In the genomic region with DNA sequence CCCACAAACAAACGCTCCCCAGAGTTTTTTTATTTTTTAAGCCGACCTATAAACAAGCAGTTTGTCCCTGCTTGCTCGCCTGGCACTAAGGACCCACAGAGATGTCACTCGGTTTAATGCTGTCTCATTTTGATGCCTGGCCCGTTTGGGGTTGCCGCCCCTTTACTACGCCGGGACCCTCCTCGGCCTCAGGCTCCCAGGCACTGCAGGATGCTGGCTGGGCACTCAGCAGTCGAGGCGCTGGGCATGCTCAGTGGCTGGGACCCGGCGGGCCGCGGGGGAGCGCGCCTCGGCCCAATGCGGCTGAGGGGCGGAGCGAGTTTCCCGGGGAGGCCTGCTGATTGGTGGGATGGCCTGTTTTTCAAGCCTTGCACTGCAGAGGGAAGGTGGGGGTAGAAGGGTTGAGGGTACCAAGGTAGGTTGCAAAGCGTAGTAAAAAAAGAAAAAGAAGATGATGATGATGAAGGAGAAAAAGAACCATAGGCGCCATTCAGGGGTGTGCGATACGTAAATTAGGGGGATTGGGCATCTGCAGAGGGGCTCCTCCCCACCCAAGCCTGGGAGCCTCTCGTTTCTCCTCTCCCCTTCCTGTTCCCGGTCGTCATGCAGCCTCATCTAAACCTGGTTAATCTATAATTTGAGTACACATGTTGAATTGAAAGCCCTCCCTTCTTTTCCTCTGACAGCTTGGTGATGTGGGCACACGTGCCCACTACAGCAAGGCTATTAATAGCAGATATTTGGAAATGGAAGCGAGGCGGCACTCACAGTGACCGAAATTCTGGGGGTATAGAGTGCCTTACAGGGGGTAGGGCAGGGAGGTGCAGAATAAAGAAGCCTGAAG, we compare ENCODE assay signal across 1 cellular context.
TF ChIP-seq lines count a peak whose summit lies in the region.

No MANE protein-coding gene starts in this region.

TF ChIP-seq in HepG2, 621 proteins besides CTCF, POLR2A, EP300 and RAD21 (continued from another document and continues in another):
- TF ChIP-seq, protein P1, sequence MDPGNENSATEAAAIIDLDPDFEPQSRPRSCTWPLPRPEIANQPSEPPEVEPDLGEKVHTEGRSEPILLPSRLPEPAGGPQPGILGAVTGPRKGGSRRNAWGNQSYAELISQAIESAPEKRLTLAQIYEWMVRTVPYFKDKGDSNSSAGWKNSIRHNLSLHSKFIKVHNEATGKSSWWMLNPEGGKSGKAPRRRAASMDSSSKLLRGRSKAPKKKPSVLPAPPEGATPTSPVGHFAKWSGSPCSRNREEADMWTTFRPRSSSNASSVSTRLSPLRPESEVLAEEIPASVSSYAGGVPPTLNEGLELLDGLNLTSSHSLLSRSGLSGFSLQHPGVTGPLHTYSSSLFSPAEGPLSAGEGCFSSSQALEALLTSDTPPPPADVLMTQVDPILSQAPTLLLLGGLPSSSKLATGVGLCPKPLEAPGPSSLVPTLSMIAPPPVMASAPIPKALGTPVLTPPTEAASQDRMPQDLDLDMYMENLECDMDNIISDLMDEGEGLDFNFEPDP (CRISPR knock-in tag; conservative IDR thresholded peaks at IDR 0.05) = no peak
- no peak for TF ChIP-seq KDM5A (IDR thresholded peaks at IDR 0.05; ENCODE audit: borderline replicate concordance, low read length)
- TF ChIP-seq, protein P2, sequence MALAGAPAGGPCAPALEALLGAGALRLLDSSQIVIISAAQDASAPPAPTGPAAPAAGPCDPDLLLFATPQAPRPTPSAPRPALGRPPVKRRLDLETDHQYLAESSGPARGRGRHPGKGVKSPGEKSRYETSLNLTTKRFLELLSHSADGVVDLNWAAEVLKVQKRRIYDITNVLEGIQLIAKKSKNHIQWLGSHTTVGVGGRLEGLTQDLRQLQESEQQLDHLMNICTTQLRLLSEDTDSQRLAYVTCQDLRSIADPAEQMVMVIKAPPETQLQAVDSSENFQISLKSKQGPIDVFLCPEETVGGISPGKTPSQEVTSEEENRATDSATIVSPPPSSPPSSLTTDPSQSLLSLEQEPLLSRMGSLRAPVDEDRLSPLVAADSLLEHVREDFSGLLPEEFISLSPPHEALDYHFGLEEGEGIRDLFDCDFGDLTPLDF (CRISPR knock-in tag; IDR thresholded peaks at IDR 0.05) = no peak
- no peak for TF ChIP-seq ZNF230 (CRISPR knock-in tag; IDR thresholded peaks at IDR 0.05)
- TF ChIP-seq ONECUT2 (CRISPR knock-in tag; IDR thresholded peaks at IDR 0.05) = no peak
- TF ChIP-seq HIVEP1 (CRISPR knock-in tag; IDR thresholded peaks at IDR 0.05) = no peak; the same call in 1 of the 2 replicates
- TF ChIP-seq SP5 (CRISPR knock-in tag; IDR thresholded peaks at IDR 0.05; ENCODE audit: borderline replicate concordance, low read depth) = no peak
- TF ChIP-seq, protein P3, sequence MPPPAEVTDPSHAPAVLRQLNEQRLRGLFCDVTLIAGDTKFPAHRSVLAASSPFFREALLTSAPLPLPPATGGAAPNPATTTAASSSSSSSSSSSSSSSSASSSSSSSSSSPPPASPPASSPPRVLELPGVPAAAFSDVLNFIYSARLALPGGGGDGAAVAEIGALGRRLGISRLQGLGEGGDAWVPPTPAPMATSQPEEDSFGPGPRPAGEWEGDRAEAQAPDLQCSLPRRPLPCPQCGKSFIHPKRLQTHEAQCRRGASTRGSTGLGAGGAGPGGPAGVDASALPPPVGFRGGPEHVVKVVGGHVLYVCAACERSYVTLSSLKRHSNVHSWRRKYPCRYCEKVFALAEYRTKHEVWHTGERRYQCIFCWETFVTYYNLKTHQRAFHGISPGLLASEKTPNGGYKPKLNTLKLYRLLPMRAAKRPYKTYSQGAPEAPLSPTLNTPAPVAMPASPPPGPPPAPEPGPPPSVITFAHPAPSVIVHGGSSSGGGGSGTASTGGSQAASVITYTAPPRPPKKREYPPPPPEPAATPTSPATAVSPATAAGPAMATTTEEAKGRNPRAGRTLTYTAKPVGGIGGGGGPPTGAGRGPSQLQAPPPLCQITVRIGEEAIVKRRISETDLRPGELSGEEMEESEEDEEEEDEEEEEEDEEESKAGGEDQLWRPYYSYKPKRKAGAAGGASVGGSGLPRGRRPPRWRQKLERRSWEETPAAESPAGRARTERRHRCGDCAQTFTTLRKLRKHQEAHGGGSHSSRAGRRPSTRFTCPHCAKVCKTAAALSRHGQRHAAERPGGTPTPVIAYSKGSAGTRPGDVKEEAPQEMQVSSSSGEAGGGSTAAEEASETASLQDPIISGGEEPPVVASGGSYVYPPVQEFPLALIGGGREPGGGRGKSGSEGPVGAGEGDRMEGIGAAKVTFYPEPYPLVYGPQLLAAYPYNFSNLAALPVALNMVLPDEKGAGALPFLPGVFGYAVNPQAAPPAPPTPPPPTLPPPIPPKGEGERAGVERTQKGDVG (CRISPR knock-in tag; IDR thresholded peaks at IDR 0.05; ENCODE audit: borderline replicate concordance) = 0 out of 2 replicates have a peak, but pooled peaks have one; percentile 13
- TF ChIP-seq, protein P4, sequence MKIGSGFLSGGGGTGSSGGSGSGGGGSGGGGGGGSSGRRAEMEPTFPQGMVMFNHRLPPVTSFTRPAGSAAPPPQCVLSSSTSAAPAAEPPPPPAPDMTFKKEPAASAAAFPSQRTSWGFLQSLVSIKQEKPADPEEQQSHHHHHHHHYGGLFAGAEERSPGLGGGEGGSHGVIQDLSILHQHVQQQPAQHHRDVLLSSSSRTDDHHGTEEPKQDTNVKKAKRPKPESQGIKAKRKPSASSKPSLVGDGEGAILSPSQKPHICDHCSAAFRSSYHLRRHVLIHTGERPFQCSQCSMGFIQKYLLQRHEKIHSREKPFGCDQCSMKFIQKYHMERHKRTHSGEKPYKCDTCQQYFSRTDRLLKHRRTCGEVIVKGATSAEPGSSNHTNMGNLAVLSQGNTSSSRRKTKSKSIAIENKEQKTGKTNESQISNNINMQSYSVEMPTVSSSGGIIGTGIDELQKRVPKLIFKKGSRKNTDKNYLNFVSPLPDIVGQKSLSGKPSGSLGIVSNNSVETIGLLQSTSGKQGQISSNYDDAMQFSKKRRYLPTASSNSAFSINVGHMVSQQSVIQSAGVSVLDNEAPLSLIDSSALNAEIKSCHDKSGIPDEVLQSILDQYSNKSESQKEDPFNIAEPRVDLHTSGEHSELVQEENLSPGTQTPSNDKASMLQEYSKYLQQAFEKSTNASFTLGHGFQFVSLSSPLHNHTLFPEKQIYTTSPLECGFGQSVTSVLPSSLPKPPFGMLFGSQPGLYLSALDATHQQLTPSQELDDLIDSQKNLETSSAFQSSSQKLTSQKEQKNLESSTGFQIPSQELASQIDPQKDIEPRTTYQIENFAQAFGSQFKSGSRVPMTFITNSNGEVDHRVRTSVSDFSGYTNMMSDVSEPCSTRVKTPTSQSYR (CRISPR knock-in tag; IDR thresholded peaks at IDR 0.05; ENCODE audit: borderline replicate concordance) = no peak
- peak; percentile 33; the same call in 1 of the 2 replicates for TF ChIP-seq CREB1 (IDR thresholded peaks at IDR 0.05)
- peak; percentile 62; the same call in 1 of the 2 replicates for TF ChIP-seq CREB1 (CRISPR knock-in tag; IDR thresholded peaks at IDR 0.05)
- TF ChIP-seq ZNF570 (CRISPR knock-in tag; IDR thresholded peaks at IDR 0.05; ENCODE audit: borderline replicate concordance) = no peak
- peak; percentile 81; the same call in 1 of the 2 replicates for TF ChIP-seq AKAP8 (CRISPR knock-in tag; IDR thresholded peaks at IDR 0.05)
- peak; percentile 63; the same call in 1 of the 2 replicates for TF ChIP-seq SAP130 (CRISPR knock-in tag; IDR thresholded peaks at IDR 0.05; ENCODE audit: low read depth)
- TF ChIP-seq, protein P5, sequence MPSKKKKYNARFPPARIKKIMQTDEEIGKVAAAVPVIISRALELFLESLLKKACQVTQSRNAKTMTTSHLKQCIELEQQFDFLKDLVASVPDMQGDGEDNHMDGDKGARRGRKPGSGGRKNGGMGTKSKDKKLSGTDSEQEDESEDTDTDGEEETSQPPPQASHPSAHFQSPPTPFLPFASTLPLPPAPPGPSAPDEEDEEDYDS (CRISPR knock-in tag; IDR thresholded peaks at IDR 0.05) = peak; percentile 54
- TF ChIP-seq, protein P6, sequence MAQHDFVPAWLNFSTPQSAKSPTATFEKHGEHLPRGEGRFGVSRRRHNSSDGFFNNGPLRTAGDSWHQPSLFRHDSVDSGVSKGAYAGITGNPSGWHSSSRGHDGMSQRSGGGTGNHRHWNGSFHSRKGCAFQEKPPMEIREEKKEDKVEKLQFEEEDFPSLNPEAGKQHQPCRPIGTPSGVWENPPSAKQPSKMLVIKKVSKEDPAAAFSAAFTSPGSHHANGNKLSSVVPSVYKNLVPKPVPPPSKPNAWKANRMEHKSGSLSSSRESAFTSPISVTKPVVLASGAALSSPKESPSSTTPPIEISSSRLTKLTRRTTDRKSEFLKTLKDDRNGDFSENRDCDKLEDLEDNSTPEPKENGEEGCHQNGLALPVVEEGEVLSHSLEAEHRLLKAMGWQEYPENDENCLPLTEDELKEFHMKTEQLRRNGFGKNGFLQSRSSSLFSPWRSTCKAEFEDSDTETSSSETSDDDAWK (CRISPR knock-in tag; IDR thresholded peaks at IDR 0.05) = no peak
- TF ChIP-seq ZNF282 (IDR thresholded peaks at IDR 0.05; ENCODE audit: partially characterized antibody) = no peak
- TF ChIP-seq CEBPB (IDR thresholded peaks at IDR 0.05; ENCODE audit: borderline replicate concordance, low read depth, low read length) = no peak
- TF ChIP-seq, protein P7, sequence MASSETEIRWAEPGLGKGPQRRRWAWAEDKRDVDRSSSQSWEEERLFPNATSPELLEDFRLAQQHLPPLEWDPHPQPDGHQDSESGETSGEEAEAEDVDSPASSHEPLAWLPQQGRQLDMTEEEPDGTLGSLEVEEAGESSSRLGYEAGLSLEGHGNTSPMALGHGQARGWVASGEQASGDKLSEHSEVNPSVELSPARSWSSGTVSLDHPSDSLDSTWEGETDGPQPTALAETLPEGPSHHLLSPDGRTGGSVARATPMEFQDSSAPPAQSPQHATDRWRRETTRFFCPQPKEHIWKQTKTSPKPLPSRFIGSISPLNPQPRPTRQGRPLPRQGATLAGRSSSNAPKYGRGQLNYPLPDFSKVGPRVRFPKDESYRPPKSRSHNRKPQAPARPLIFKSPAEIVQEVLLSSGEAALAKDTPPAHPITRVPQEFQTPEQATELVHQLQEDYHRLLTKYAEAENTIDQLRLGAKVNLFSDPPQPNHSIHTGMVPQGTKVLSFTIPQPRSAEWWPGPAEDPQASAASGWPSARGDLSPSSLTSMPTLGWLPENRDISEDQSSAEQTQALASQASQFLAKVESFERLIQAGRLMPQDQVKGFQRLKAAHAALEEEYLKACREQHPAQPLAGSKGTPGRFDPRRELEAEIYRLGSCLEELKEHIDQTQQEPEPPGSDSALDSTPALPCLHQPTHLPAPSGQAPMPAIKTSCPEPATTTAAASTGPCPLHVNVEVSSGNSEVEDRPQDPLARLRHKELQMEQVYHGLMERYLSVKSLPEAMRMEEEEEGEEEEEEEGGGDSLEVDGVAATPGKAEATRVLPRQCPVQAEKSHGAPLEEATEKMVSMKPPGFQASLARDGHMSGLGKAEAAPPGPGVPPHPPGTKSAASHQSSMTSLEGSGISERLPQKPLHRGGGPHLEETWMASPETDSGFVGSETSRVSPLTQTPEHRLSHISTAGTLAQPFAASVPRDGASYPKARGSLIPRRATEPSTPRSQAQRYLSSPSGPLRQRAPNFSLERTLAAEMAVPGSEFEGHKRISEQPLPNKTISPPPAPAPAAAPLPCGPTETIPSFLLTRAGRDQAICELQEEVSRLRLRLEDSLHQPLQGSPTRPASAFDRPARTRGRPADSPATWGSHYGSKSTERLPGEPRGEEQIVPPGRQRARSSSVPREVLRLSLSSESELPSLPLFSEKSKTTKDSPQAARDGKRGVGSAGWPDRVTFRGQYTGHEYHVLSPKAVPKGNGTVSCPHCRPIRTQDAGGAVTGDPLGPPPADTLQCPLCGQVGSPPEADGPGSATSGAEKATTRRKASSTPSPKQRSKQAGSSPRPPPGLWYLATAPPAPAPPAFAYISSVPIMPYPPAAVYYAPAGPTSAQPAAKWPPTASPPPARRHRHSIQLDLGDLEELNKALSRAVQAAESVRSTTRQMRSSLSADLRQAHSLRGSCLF (CRISPR knock-in tag; IDR thresholded peaks at IDR 0.05; ENCODE audit: borderline replicate concordance) = no peak
- no peak for TF ChIP-seq ZFP62 (CRISPR knock-in tag; IDR thresholded peaks at IDR 0.05)
- no peak for TF ChIP-seq ATRX (CRISPR knock-in tag; IDR thresholded peaks at IDR 0.05; ENCODE audit: borderline replicate concordance)
- no peak for TF ChIP-seq ZNF468 (CRISPR knock-in tag; IDR thresholded peaks at IDR 0.05)
- TF ChIP-seq ZKSCAN1 (IDR thresholded peaks at IDR 0.05; ENCODE audit: low read length) = no peak
- TF ChIP-seq, protein P8, sequence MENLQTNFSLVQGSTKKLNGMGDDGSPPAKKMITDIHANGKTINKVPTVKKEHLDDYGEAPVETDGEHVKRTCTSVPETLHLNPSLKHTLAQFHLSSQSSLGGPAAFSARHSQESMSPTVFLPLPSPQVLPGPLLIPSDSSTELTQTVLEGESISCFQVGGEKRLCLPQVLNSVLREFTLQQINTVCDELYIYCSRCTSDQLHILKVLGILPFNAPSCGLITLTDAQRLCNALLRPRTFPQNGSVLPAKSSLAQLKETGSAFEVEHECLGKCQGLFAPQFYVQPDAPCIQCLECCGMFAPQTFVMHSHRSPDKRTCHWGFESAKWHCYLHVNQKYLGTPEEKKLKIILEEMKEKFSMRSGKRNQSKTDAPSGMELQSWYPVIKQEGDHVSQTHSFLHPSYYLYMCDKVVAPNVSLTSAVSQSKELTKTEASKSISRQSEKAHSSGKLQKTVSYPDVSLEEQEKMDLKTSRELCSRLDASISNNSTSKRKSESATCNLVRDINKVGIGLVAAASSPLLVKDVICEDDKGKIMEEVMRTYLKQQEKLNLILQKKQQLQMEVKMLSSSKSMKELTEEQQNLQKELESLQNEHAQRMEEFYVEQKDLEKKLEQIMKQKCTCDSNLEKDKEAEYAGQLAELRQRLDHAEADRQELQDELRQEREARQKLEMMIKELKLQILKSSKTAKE (CRISPR knock-in tag; IDR thresholded peaks at IDR 0.05; ENCODE audit: borderline replicate concordance) = no peak
- no peak for TF ChIP-seq MAF1 (CRISPR knock-in tag; IDR thresholded peaks at IDR 0.05; ENCODE audit: borderline replicate concordance)
- TF ChIP-seq ZNF101 (CRISPR knock-in tag; IDR thresholded peaks at IDR 0.05; ENCODE audit: borderline replicate concordance, low read depth) = no peak
- no peak for TF ChIP-seq ZFAT (CRISPR knock-in tag; conservative IDR thresholded peaks at IDR 0.05)
- TF ChIP-seq, protein P9, sequence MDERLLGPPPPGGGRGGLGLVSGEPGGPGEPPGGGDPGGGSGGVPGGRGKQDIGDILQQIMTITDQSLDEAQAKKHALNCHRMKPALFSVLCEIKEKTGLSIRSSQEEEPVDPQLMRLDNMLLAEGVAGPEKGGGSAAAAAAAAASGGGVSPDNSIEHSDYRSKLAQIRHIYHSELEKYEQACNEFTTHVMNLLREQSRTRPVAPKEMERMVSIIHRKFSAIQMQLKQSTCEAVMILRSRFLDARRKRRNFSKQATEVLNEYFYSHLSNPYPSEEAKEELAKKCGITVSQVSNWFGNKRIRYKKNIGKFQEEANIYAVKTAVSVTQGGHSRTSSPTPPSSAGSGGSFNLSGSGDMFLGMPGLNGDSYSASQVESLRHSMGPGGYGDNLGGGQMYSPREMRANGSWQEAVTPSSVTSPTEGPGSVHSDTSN (CRISPR knock-in tag; IDR thresholded peaks at IDR 0.05) = peak; percentile 92
- no peak for TF ChIP-seq DNMT1 (CRISPR knock-in tag; IDR thresholded peaks at IDR 0.05)
- peak; percentile 42; the same call in 1 of the 2 replicates for TF ChIP-seq TAF1 (CRISPR knock-in tag; IDR thresholded peaks at IDR 0.05)
- TF ChIP-seq NR2C2 (CRISPR knock-in tag; IDR thresholded peaks at IDR 0.05; ENCODE audit: borderline replicate concordance) = no peak
